ENCODE assay signal across 8 cellular contexts in the genomic region with DNA sequence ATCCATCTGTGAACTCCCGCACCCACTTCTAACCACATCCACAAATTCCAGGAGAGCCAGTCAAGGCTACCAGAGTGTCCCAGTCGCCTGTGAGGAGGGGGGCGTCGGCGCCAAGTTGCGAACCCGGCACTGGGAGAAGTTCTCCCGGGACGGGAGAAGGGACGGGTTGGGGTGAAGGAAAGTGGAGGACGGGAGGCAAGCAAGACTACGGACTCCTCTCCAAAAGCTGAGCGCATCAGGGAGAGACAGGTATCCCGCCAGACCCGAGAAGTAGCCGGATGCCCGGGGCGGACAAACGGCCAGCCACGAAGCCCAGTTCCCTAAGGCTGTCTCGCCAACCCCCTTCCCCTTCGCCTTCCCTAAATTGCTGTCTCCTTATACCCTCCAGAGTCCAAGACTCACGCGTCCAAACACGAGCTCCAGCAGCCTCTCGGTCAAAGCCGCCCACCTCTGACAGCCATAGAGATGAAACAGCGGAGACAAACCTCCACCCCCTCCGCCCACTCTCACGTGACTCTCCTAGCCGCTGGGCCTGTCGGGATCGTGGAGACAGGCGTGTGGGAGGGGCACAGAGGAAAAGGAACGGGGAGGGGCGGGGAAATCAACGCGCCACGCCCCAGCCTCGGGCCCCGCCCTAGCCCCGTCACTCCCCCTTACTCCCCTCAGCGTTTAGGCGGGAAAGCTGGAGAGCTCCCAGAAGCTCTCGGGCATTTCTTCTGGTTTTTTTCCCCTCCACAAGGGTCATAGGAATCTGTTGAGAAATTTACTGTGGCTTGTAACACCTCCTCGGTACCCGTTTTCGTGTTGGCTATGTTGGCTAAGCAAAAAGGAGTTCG. TPM values are rescaled to one million over a fixed set of nuclear protein-coding genes. Genes with fewer than 3 reads are reported as not detected.
A peak's percentile ranks its signal among the peaks of the same experiment; 100 is the strongest.
DNase-seq lines count a peak whose midpoint lies in the region; ATAC-seq, FAIRE-seq and TF ChIP-seq lines count a peak whose summit lies in the region.

A gene with protein sequence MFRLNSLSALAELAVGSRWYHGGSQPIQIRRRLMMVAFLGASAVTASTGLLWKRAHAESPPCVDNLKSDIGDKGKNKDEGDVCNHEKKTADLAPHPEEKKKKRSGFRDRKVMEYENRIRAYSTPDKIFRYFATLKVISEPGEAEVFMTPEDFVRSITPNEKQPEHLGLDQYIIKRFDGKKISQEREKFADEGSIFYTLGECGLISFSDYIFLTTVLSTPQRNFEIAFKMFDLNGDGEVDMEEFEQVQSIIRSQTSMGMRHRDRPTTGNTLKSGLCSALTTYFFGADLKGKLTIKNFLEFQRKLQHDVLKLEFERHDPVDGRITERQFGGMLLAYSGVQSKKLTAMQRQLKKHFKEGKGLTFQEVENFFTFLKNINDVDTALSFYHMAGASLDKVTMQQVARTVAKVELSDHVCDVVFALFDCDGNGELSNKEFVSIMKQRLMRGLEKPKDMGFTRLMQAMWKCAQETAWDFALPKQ (minus strand): TSS at position 472 of the 836 bp plus-strand sequence. CDS start 59,286 bp downstream, outside the sequence.

- no peaks in the 10 kb centered on the region for H3K9me3 Mint-ChIP-seq in activated T-cell treated with anti-CD3 and anti-CD28 coated beads, Interleukin-2, amount 50 U/mL, for 72 hours

- peaks cover 14% of the 10 kb centered on the region for H3K4me1 Mint-ChIP-seq in activated T-cell treated with anti-CD3 and anti-CD28 coated beads, Interleukin-2, amount 50 U/mL, for 72 hours (ENCODE audit: low read depth)

- H3K27ac Mint-ChIP-seq in activated T-cell treated with anti-CD3 and anti-CD28 coated beads, Interleukin-2, amount 50 U/mL, for 72 hours = peak within 1 kb of the TSS; percentile 11

- H3K4me3 ChIP-seq in esophagus muscularis mucosa = peak within 1 kb of the TSS; percentile 79 to 90 (median 83)

- H3K27me3 ChIP-seq in esophagus muscularis mucosa = no peaks in the 10 kb centered on the region

- H3K27me3 Mint-ChIP-seq in activated T-cell treated with anti-CD3 and anti-CD28 coated beads, Interleukin-2, amount 50 U/mL, for 72 hours (ENCODE audit: low read depth) = no peaks in the 10 kb centered on the region

- H3K4me3 Mint-ChIP-seq in activated T-cell treated with anti-CD3 and anti-CD28 coated beads, Interleukin-2, amount 50 U/mL, for 72 hours = peak within 1 kb of the TSS; percentile 87 to 100

- peaks cover 6 to 20% (median 19%) of the 10 kb centered on the region in 4 donors for H3K4me1 ChIP-seq in esophagus muscularis mucosa

- ATAC-seq in GM21737 (IDR thresholded peaks at IDR 0.05; ENCODE audit: unreplicated experiment) = peak; percentile 95
- peak; percentile 98 for ATAC-seq in activated T-cell treated with anti-CD3 and anti-CD28 coated beads, Interleukin-2, amount 50 U/mL, for 72 hours (replicated peaks in 1 of 2)

- H3K9me3 ChIP-seq in KOPT-K1 (ENCODE audit: insufficient read depth, low read length, poor library complexity, severe bottlenecking) = no peaks in the 10 kb centered on the region
- H3K9me3 ChIP-seq in esophagus muscularis mucosa = no peaks in the 10 kb centered on the region

- peaks cover 4% of the 10 kb centered on the region in 2 donors for H3K36me3 Mint-ChIP-seq in activated T-cell treated with anti-CD3 and anti-CD28 coated beads, Interleukin-2, amount 50 U/mL, for 72 hours (ENCODE audit: insufficient read depth in 2 of 2)

- TF ChIP-seq CTCF in esophagus muscularis mucosa (IDR thresholded peaks at IDR 0.05) = peak in 1 of 3 experiments; percentile 4

- no peak for TF ChIP-seq EP300 in esophagus muscularis mucosa (IDR thresholded peaks at IDR 0.05)

- peak; percentile 11 for TF ChIP-seq POLR2A in esophagus muscularis mucosa (IDR thresholded peaks at IDR 0.05; ENCODE audit: low read depth)

- DNase-seq in DMS53 treated with DMSO at 0.1 percent for 48 hours (lab: John Stamatoyannopoulos, UW; ENCODE audit: unreplicated experiment) = peak; percentile 87
- DNase-seq in RCC 7860 (ENCODE audit: low spot score) = peak; percentile 89
- DNase-seq in activated T-cell treated with anti-CD3 and anti-CD28 coated beads, Interleukin-2, amount 50 U/mL, for 72 hours = peak; percentile 95 to 97
- peak; percentile 99 for DNase-seq in esophagus muscularis mucosa (ENCODE audit: extremely low spot score)
- DNase-seq in myocyte (ENCODE audit: low read depth) = peak; percentile 97
- peak; percentile 87 to 95 for DNase-seq in stimulated activated CD8-positive, alpha-beta memory T cell treated with anti-CD3 and anti-CD28 coated beads, Interleukin-7, amount 100 ng/mL, for 48 hours (ENCODE audit: extremely low read depth in 1 of 2, low read depth in 1 of 2)

- under 1% methylated on average over 48 of the region's 49 CpGs for WGBS in esophagus muscularis mucosa

- H3K36me3 ChIP-seq in KOPT-K1 (ENCODE audit: insufficient read depth, low read length) = no peaks in the 10 kb centered on the region
- no peaks in the 10 kb centered on the region for H3K36me3 ChIP-seq in esophagus muscularis mucosa

- peak within 1 kb of the TSS; percentile 84 for H3K27ac ChIP-seq in KOPT-K1 (ENCODE audit: low read depth, low read length, poor library complexity, severe bottlenecking)
- H3K27ac ChIP-seq in esophagus muscularis mucosa (replicated peaks in 1 of 4) = peak within 1 kb of the TSS; percentile 80 to 85 (median 84)

- intact Hi-C loops in esophagus muscularis mucosa (cut with DNase I) = loop anchor here (5.0 kb wide), 3 partner anchors 66 to 259 kb away; a partner anchor contains a TSS

- FAIRE-seq in RCC 7860 (lab: Jason Lieb, UNC) = peak; percentile 91

RNA-seq across cellular contexts. Expression of the gene that starts here (rescaled TPM):
- total RNA-seq in activated T-cell treated with anti-CD3 and anti-CD28 coated beads, Interleukin-2, amount 50 U/mL, for 72 hours = 10 to 100 TPM; 36.6 to 37.6 TPM
- total RNA-seq in esophagus muscularis mucosa = 10 to 100 TPM; 31.6 to 39.7 (median 35.0) TPM
- total RNA-seq in myocyte = 129 and 192 TPM in 2 replicates
- 102 TPM for polyA plus RNA-seq in myocyte (2012)

Comparison
In these comparisons a context has a peak if more than half of its experiments do, and no peak if none do; other contexts are left out.
1. Peak in every context shown above with its lines: DNase-seq, ATAC-seq, H3K4me3 ChIP-seq and H3K27ac ChIP-seq.